Comparison of ENCODE assay signal across 15 cellular contexts in the genomic region with DNA sequence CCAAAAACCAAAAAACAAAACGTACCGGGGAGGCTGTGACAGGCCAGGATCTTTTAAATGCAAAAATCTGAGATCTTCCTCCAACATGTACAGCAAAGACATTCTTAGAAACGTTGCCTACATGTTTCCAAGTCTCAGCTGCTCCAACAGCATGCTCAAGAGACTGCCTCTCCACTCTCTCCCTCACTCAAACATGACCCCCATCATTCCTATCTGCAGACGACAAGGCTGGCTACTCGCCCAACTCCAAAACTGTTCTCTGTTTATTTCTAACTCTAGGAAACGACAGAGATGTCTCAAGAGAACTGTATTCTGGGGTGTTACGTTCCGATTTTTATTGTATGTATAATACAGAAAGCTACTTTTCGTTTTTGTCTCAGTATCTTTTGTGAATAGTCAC. TPM values are rescaled to one million over a fixed set of nuclear protein-coding genes. Genes with fewer than 3 reads are reported as not detected.
DNase-seq lines count a peak whose midpoint lies in the region; ATAC-seq and TF ChIP-seq lines count a peak whose summit lies in the region.
"Had no signal": no experiment of that assay in that cellular context is flagged by ENCODE, and none has a peak within 500 bp of the region (broad histone marks: within the 10 kb centered on the region; RNA-seq: fewer than 3 reads in every experiment).

No MANE protein-coding gene starts in this region.

- no peaks in the 10 kb centered on the region for H3K27me3 ChIP-seq in stomach

- no peak for TF ChIP-seq EP300 in stomach (IDR thresholded peaks at IDR 0.05)

- no peak for TF ChIP-seq POLR2A in stomach (IDR thresholded peaks at IDR 0.05)

- peak; percentile 12 for DNase-seq in AG08396 (ENCODE audit: low spot score)
- no peak for DNase-seq in coronary artery (ENCODE audit: low spot score)
- peak; percentile 23 for DNase-seq in hepatic stellate cell (ENCODE audit: low spot score)
- peak; percentile 77 for DNase-seq in sciatic nerve (ENCODE audit: low spot score)
- DNase-seq in stimulated activated CD4-positive, alpha-beta T cell treated with anti-CD3 and anti-CD28 coated beads, Interleukin-2, amount 100 ng/mL, for 48 hours = no peak
- DNase-seq in hypothalamus (lab: John Stamatoyannopoulos, UW) = no peak
- no peak for DNase-seq in stomach
- no peak for DNase-seq in posterior vena cava (ENCODE audit: low spot score)
- DNase-seq: activated CD4-positive, alpha-beta memory T cell treated with anti-CD3 and anti-CD28 coated beads for 36 hours; COR-L47; NCI-H1694 treated with DMSO at 0.1 percent for 48 hours; NCI-H526 treated with DMSO at 0.1 percent for 48 hours; PC-3 had no signal

- H3K36me3 ChIP-seq in stomach = no peaks in the 10 kb centered on the region

- peak overlapping the region in 1 of 2 donors; percentile 7 for H3K27ac ChIP-seq in coronary artery
- H3K27ac ChIP-seq in stomach = no peak overlapping the region
- H3K27ac ChIP-seq: A549 had no signal

- no peaks in the 10 kb centered on the region for H3K9me3 ChIP-seq in stomach
- H3K9me3 ChIP-seq: A549 had no signal

- no peak for TF ChIP-seq CTCF in coronary artery (IDR thresholded peaks at IDR 0.05)
- no peak for TF ChIP-seq CTCF in stomach (IDR thresholded peaks at IDR 0.05)

- WGBS in stomach, 5 donors = 51 to 62% (median 61%) methylated on average over 9 of the region's 9 CpGs

- H3K4me3 ChIP-seq in coronary artery = peak overlapping the region; percentile 18
- no peak overlapping the region for H3K4me3 ChIP-seq in stomach
- H3K4me3 ChIP-seq: A549 had no signal

- peak; percentile 87 for ATAC-seq in sciatic nerve
- ATAC-seq: A549, PC-3, SK-N-SH treated with all-trans-retinoic acid at 6 μM for 48 hours had no signal

- H3K4me1 ChIP-seq in stomach = peaks cover 14 to 41% (median 29%) of the 10 kb centered on the region in 4 donors

- intact Hi-C loops in sciatic nerve (cut with DNase I) = no loop called here
- intact Hi-C loops in stomach (cut with DNase I; ENCODE audit: low total_unique reads) = no loop called here
- intact Hi-C loops in posterior vena cava (cut with DNase I) = loop anchor here in 1 of 2 donors (5.0 kb wide), 1 partner anchor 454 kb away; no protein-coding TSS in a partner anchor

RNA-seq across cellular contexts. Expression of gene TMCC3, which starts 57.5 kb away (rescaled TPM):
- total RNA-seq in sciatic nerve (24.9 TPM), stomach (10 to 100 TPM in 2 of 5 donors, 1 to 10 TPM in 2, under 1 TPM in 1; 0.58 to 14.3 (median 9.0) TPM), posterior vena cava (10 to 100 TPM; 10.3 to 21.2 TPM)
- polyA plus RNA-seq in stomach = 1 to 10 TPM; 2.1 to 4.3 (median 2.1) TPM

Comparison
In these comparisons a context has a peak if more than half of its experiments do, and no peak if none do; other contexts are left out.
1. DNase-seq: peak in AG08396 (single experiment), hepatic stellate cell (single experiment) and sciatic nerve (single experiment); none in coronary artery (single experiment), stimulated activated CD4-positive, alpha-beta T cell treated with anti-CD3 and anti-CD28 coated beads, Interleukin-2, amount 100 ng/mL, for 48 hours (0 of 2), hypothalamus (0 of 51), stomach (single experiment) and posterior vena cava (single experiment).